ENCODE assay signal across 18 cellular contexts in the genomic region with DNA sequence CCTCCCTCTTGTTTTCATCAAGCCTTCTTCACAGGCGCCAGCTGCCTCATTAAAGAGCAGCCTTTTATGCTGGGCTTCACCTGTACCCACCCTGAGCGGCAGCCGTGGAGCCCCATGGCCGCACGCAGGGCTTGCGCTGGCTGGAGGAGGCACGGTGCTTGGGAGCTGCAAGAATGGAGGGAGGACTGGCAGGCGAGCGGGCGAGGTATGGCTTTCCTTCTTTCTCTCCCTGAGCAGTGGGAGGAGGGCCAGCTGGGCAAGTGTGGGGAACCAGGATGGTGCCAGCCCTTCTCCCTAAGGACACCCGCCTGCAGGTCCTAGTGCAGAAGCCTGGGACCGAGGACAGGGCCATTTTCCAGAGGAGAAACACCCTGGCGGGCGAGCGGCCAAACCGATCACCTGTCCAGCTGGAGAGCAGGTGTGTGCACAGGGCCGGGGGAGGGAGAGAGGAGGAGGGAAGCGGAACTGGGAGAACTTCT.
DNase-seq lines count a peak whose midpoint lies in the region; ATAC-seq and TF ChIP-seq lines count a peak whose summit lies in the region.
"Had no signal": no experiment of that assay in that cellular context is flagged by ENCODE, and none has a peak within 500 bp of the region (broad histone marks: within the 10 kb centered on the region; RNA-seq: fewer than 3 reads in every experiment).

No MANE protein-coding gene starts in this region.

- H3F3A ChIP-seq in neural progenitor cell (ENCODE audit: low read depth) = no peaks in the 10 kb centered on the region

- peaks cover 9% of the 10 kb centered on the region for H3K27me3 Mint-ChIP-seq in neural progenitor cell (ENCODE audit: insufficient read depth, low read depth)
- H3K27me3 Mint-ChIP-seq in naive thymus-derived CD8-positive, alpha-beta T cell = no peaks in the 10 kb centered on the region
- H3K27me3 Mint-ChIP-seq: activated naive CD8-positive, alpha-beta T cell had no signal

- H2AFZ ChIP-seq in neural progenitor cell (replicated peaks) = no peak overlapping the region

- no peaks in the 10 kb centered on the region for H3K79me2 ChIP-seq in neural progenitor cell (ENCODE audit: low read depth)

- 80 to 88% (median 87%) methylated on average over 14 to 18 of the region's 18 CpGs for WGBS in adrenal gland, 4 donors

- POLR2A ChIA-PET in naive thymus-derived CD8-positive, alpha-beta T cell (lab: Charles Lee) = interaction anchor here (0.7 to 0.8 kb wide), 2 partner anchors 11 to 71 kb away, joined by 3 to 4 read pairs; partner anchors contain the start of gene FLI1

- no peak overlapping the region for H3K9ac ChIP-seq in neural progenitor cell

- peaks cover 22% of the 10 kb centered on the region for H3K4me1 Mint-ChIP-seq in neural progenitor cell
- H3K4me1 Mint-ChIP-seq in naive thymus-derived CD8-positive, alpha-beta T cell = peaks cover 19 to 70% (median 46%) of the 10 kb centered on the region in 4 donors

- no peaks in the 10 kb centered on the region for H3K9me3 Mint-ChIP-seq in neural progenitor cell
- H3K9me3 Mint-ChIP-seq in naive thymus-derived CD8-positive, alpha-beta T cell = no peaks in the 10 kb centered on the region

- no peaks in the 10 kb centered on the region for H4K20me1 ChIP-seq in neural progenitor cell (ENCODE audit: low read depth)

- TF ChIP-seq CTCF in neural progenitor cell (IDR thresholded peaks at IDR 0.05) (no peak), adrenal gland (IDR thresholded peaks at IDR 0.05) (no peak)

- H3K27me3 ChIP-seq in neural progenitor cell = no peaks in the 10 kb centered on the region
- H3K27me3 ChIP-seq in adrenal gland = no peaks in the 10 kb centered on the region
- H3K27me3 ChIP-seq: spleen had no signal

- H3K9me3 ChIP-seq in neural progenitor cell (ENCODE audit: low read depth) (no peaks in the 10 kb centered on the region), adrenal gland (replicated peaks in 1 of 3) (no peaks in the 10 kb centered on the region)
- H3K9me3 ChIP-seq: Caco-2, spleen had no signal

- no peaks in the 10 kb centered on the region for H3K36me3 Mint-ChIP-seq in neural progenitor cell
- peaks cover 4 to 96% (median 23%) of the 10 kb centered on the region in 3 donors for H3K36me3 Mint-ChIP-seq in naive thymus-derived CD8-positive, alpha-beta T cell

- H3K36me3 ChIP-seq in neural progenitor cell (no peaks in the 10 kb centered on the region), adrenal gland (replicated peaks in 1 of 2) (peaks cover 0 to 17% of the 10 kb centered on the region in 2 donors)
- H3K36me3 ChIP-seq: cardiac muscle cell had no signal

- no peak for ATAC-seq in naive thymus-derived CD8-positive, alpha-beta T cell

- no peak overlapping the region for H3K27ac ChIP-seq in neural progenitor cell
- no peak overlapping the region for H3K27ac ChIP-seq in adrenal gland
- H3K27ac ChIP-seq: cardiac muscle cell had no signal

- peak; percentile 88 for DNase-seq in COR-L47 (lab: John Stamatoyannopoulos, UW)
- DNase-seq in NCI-H1105 (lab: John Stamatoyannopoulos, UW) = peak; percentile 99
- peak; percentile 90 for DNase-seq in NCI-H748 (lab: John Stamatoyannopoulos, UW; ENCODE audit: unreplicated experiment)
- peak; percentile 32 for DNase-seq in neural progenitor cell (ENCODE audit: low spot score)
- no peak for DNase-seq in naive thymus-derived CD8-positive, alpha-beta T cell
- no peak for DNase-seq in H4 (ENCODE audit: low spot score)
- no peak for DNase-seq in Ammon's horn (ENCODE audit: low spot score)
- no peak for DNase-seq in adrenal gland
- DNase-seq: activated CD4-positive, alpha-beta T cell treated with anti-CD3 and anti-CD28 coated beads for 4 hours; activated T-cell treated with anti-CD3 and anti-CD28 coated beads for 4 hours; Caco-2; effector memory CD4-positive, alpha-beta T cell; hippocampal formation; Right ventricle myocardium superior; spleen; stimulated activated naive CD4-positive, alpha-beta T cell treated with Interleukin-2 at 50 U/mL for 16 hours had no signal

- H3K4me3 ChIP-seq in neural progenitor cell = no peak overlapping the region
- no peak overlapping the region for H3K4me3 ChIP-seq in adrenal gland
- H3K4me3 ChIP-seq: cardiac muscle cell, spleen had no signal

- no peak for TF ChIP-seq POLR2A in adrenal gland (IDR thresholded peaks at IDR 0.05)

- H3K4me3 Mint-ChIP-seq in neural progenitor cell = no peak overlapping the region
- H3K4me3 Mint-ChIP-seq in naive thymus-derived CD8-positive, alpha-beta T cell = no peak overlapping the region
- H3K4me3 Mint-ChIP-seq: activated naive CD8-positive, alpha-beta T cell had no signal

- intact Hi-C loops in adrenal gland (cut with DNase I) = no loop called here

- H3K4me2 ChIP-seq in neural progenitor cell = no peak overlapping the region

- H3K4me1 ChIP-seq in neural progenitor cell (peaks cover 12% of the 10 kb centered on the region), adrenal gland (replicated peaks in 1 of 2) (no peaks in the 10 kb centered on the region)
- H3K4me1 ChIP-seq: Caco-2 had no signal

- H3K27ac Mint-ChIP-seq in neural progenitor cell = peak overlapping the region; percentile 83
- peak overlapping the region in 1 of 10 donors; percentile 36 for H3K27ac Mint-ChIP-seq in naive thymus-derived CD8-positive, alpha-beta T cell
- H3K27ac Mint-ChIP-seq: activated naive CD8-positive, alpha-beta T cell had no signal

Comparison
In these comparisons a context has a peak if more than half of its experiments do, and no peak if none do; other contexts are left out.
1. DNase-seq: peak in COR-L47 (single experiment), NCI-H1105 (single experiment), NCI-H748 (single experiment) and neural progenitor cell (single experiment); none in naive thymus-derived CD8-positive, alpha-beta T cell (0 of 10), H4 (single experiment), Ammon's horn (single experiment) and adrenal gland (0 of 7).